Comparison of ENCODE assay signal across 19 cellular contexts in the genomic region with DNA sequence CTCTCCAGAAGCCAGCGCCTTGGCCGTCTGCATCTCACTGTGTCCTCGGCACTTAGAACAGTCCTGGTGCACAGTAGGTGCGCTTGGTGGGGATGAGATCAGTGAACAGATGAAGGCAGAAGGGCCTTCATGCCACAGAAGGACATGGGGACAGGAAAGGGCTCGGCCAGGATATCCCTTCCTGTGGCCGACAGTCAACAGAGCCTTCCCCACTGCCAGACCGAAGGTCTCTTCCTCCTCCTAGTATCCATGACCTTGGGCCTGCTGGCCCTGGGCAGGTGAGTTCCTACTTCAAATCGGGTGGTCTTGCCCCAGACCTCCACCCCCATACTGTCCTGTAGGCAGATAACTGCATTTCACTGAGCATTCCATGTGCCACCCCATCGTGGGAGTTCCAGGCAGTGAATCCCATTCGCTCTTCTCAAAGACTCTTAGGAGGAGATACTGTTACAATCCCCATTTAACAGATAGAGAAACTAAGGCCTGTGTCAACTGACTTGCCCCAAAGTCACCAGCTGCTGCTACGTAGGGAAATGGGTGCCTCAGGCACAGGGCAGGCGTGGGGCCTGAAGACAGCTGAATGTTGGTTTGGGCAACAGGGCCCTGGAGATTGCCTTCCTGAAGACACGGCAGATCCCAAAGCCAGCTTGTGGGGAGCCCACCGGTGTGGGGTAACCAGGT.
"Had no signal": no experiment of that assay in that cellular context is flagged by ENCODE, and none has a peak within 500 bp of the region (broad histone marks: within the 10 kb centered on the region; RNA-seq: fewer than 3 reads in every experiment).

No MANE protein-coding gene starts in this region.

- H3K9me3 Mint-ChIP-seq: activated CD4-positive, alpha-beta T cell treated with anti-CD3 and anti-CD28 coated beads, Interleukin-2, amount 10 ng/mL, durations not matched to agents 7 days and 5 days had no signal

- H3K4me3 Mint-ChIP-seq: activated CD4-positive, alpha-beta T cell treated with anti-CD3 and anti-CD28 coated beads, Interleukin-2, amount 10 ng/mL, durations not matched to agents 7 days and 5 days had no signal

- DNase-seq: activated CD4-positive, alpha-beta T cell treated with anti-CD3 and anti-CD28 coated beads, Interleukin-2, amount 10 ng/mL, durations not matched to agents 7 days and 5 days; activated CD4-positive, CD25-positive, alpha-beta regulatory T cell; activated CD8-positive, alpha-beta memory T cell treated with anti-CD3 and anti-CD28 coated beads for 24 hours; activated naive CD4-positive, alpha-beta T cell treated with Interleukin-2 at 50 U/mL for 16 hours; aorta; foreskin fibroblast; head of caudate nucleus; left colon; lower lobe of right lung; midbrain; retina; stimulated activated CD4-positive, alpha-beta T cell treated with anti-CD3 and anti-CD28 coated beads, Interleukin-15, amount 100 ng/mL, for 24 hours; stimulated activated CD4-positive, alpha-beta T cell treated with anti-CD3 and anti-CD28 coated beads, Interleukin-4, amount 100 ng/mL, for 24 hours; stimulated activated naive CD4-positive, alpha-beta T cell treated with Interleukin-2 at 50 U/mL for 16 hours; transverse colon had no signal

- H3K9me3 ChIP-seq: lower lobe of right lung, neutrophil, transverse colon had no signal

- H3K4me3 ChIP-seq: cardiac muscle cell, lower lobe of right lung, transverse colon had no signal

- H3K27ac ChIP-seq: cardiac muscle cell, lower lobe of right lung, neutrophil had no signal

- H3K27ac Mint-ChIP-seq: activated CD4-positive, alpha-beta T cell treated with anti-CD3 and anti-CD28 coated beads, Interleukin-2, amount 10 ng/mL, durations not matched to agents 7 days and 5 days had no signal

- FAIRE-seq: colon, endometrium had no signal

- ATAC-seq: left colon, lower lobe of right lung had no signal

- H3K36me3 ChIP-seq: cardiac muscle cell, lower lobe of right lung, neutrophil, transverse colon had no signal
